In genomic region chr4:2721586-2721985, GRCh38 we compare ENCODE assay signal across 19 cellular contexts.
"Had no signal": no experiment of that assay in that cellular context is flagged by ENCODE, and none has a peak within 500 bp of the region (broad histone marks: within the 10 kb centered on the region; RNA-seq: fewer than 3 reads in every experiment).

No MANE protein-coding gene starts in this region.

- H3K4me3 ChIP-seq: body of pancreas, lung, psoas muscle, smooth muscle cell, thyroid gland had no signal

- DNase-seq: activated CD4-positive, alpha-beta T cell treated with anti-CD3 and anti-CD28 coated beads, Interleukin-2, amount 50 U/mL, for 1 hour; activated CD8-positive, alpha-beta memory T cell treated with anti-CD3 and anti-CD28 coated beads, Interleukin-2, amount 50 U/mL, for 4 hours; activated T-cell treated with anti-CD3 and anti-CD28 coated beads, Interleukin-2, amount 50 U/mL, for 4 hours; body of pancreas; foreskin keratinocyte; hypothalamus; midbrain; psoas muscle; right cardiac atrium; stimulated activated naive CD4-positive, alpha-beta T cell treated with Interleukin-2 at 50 U/mL for 16 hours; T-helper 1 cell; T1000; thyroid gland had no signal

- H3K27me3 Mint-ChIP-seq: activated naive CD4-positive, alpha-beta T cell treated with anti-CD3 and anti-CD28 coated beads, Interleukin-2, amount 50 U/mL, for 24 hours had no signal

- H3K9me3 Mint-ChIP-seq: activated naive CD4-positive, alpha-beta T cell treated with anti-CD3 and anti-CD28 coated beads, Interleukin-2, amount 50 U/mL, for 24 hours; activated T-cell treated with anti-CD3 and anti-CD28 coated beads, Interleukin-2, amount 50 U/mL, for 4 hours had no signal

- H3K4me2 ChIP-seq: smooth muscle cell had no signal

- H3K9me3 ChIP-seq: body of pancreas, psoas muscle, thyroid gland had no signal

- H3K27me3 ChIP-seq: body of pancreas, foreskin keratinocyte, thyroid gland had no signal

- H3K27ac ChIP-seq: body of pancreas, foreskin keratinocyte, psoas muscle, thyroid gland had no signal

- H3K4me3 Mint-ChIP-seq: activated naive CD4-positive, alpha-beta T cell treated with anti-CD3 and anti-CD28 coated beads, Interleukin-2, amount 50 U/mL, for 24 hours; activated T-cell treated with anti-CD3 and anti-CD28 coated beads, Interleukin-2, amount 50 U/mL, for 4 hours had no signal

- ATAC-seq: activated T-cell treated with anti-CD3 and anti-CD28 coated beads, Interleukin-2, amount 50 U/mL, for 4 hours; body of pancreas; foreskin keratinocyte; left lobe of liver had no signal

- FAIRE-seq: colon, keratinocyte had no signal

- H3K4me1 ChIP-seq: body of pancreas, foreskin keratinocyte, psoas muscle had no signal
